ENCODE assay signal across 12 cellular contexts in the genomic region with DNA sequence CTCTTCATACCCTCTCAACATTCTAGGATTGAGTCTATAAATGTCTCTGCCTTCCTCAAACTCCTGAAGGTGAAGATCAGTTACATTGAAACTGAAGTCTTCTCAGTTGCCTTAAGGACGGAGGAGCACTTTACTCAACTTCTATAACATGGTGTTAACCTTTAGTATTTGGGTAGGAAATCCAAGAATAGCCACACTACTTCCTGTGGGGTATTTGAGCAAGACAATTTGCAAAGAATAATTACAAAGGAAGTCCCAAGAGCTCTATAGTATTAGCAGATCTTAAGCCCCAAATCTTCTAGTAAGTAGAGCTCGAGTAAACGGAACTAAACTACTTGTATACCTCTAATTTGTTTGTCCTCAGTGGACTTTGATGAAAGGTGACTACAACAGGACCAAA.
DNase-seq lines count a peak whose midpoint lies in the region; ATAC-seq lines count a peak whose summit lies in the region.
"Had no signal": no experiment of that assay in that cellular context is flagged by ENCODE, and none has a peak within 500 bp of the region (broad histone marks: within the 10 kb centered on the region; RNA-seq: fewer than 3 reads in every experiment).

No MANE protein-coding gene starts in this region.

- POLR2A ChIA-PET in activated CD4-positive, alpha-beta memory T cell treated with anti-CD3 and anti-CD28 coated beads, Interleukin-2, amount 10 ng/mL, durations not matched to agents 7 days and 5 days (lab: Charles Lee), result no interaction called here
- POLR2A ChIA-PET in activated CD4-positive, alpha-beta memory T cell treated with anti-CD3 and anti-CD28 coated beads for 36 hours (lab: Charles Lee), result no interaction called here

- CTCF ChIA-PET in activated CD4-positive, alpha-beta memory T cell treated with anti-CD3 and anti-CD28 coated beads, Interleukin-2, amount 10 ng/mL, durations not matched to agents 7 days and 5 days (lab: Charles Lee), result interaction anchor here (1.4 kb wide), 1 partner anchor 301 kb away, joined by 3 read pairs; no protein-coding TSS in a partner anchor
- CTCF ChIA-PET in activated CD4-positive, alpha-beta memory T cell treated with anti-CD3 and anti-CD28 coated beads for 36 hours (lab: Charles Lee), result no interaction called here

- H3K4me3 Mint-ChIP-seq in activated CD4-positive, alpha-beta memory T cell treated with anti-CD3 and anti-CD28 coated beads, Interleukin-2, amount 10 ng/mL, durations not matched to agents 7 days and 5 days, result no peak overlapping the region
- H3K4me3 Mint-ChIP-seq in activated CD4-positive, alpha-beta memory T cell treated with anti-CD3 and anti-CD28 coated beads for 36 hours, result no peak overlapping the region
- peak overlapping the region; percentile 71 for H3K4me3 Mint-ChIP-seq in natural killer cell treated with Interleukin-12 subunit alpha and Interleukin-12 subunit beta and Interleukin-15 and Interleukin-18, amount 100 ng/mL, for 72 hours

- no peaks in the 10 kb centered on the region for H3K9me3 Mint-ChIP-seq in activated CD4-positive, alpha-beta memory T cell treated with anti-CD3 and anti-CD28 coated beads, Interleukin-2, amount 10 ng/mL, durations not matched to agents 7 days and 5 days
- no peaks in the 10 kb centered on the region for H3K9me3 Mint-ChIP-seq in activated CD4-positive, alpha-beta memory T cell treated with anti-CD3 and anti-CD28 coated beads for 36 hours
- peaks cover 3% of the 10 kb centered on the region for H3K9me3 Mint-ChIP-seq in natural killer cell treated with Interleukin-12 subunit alpha and Interleukin-12 subunit beta and Interleukin-15 and Interleukin-18, amount 100 ng/mL, for 72 hours

- peaks cover 28% of the 10 kb centered on the region for H3K4me1 Mint-ChIP-seq in activated CD4-positive, alpha-beta memory T cell treated with anti-CD3 and anti-CD28 coated beads, Interleukin-2, amount 10 ng/mL, durations not matched to agents 7 days and 5 days
- H3K4me1 Mint-ChIP-seq in activated CD4-positive, alpha-beta memory T cell treated with anti-CD3 and anti-CD28 coated beads for 36 hours (ENCODE audit: low read depth), result peaks cover 16% of the 10 kb centered on the region
- peaks cover 40 to 52% of the 10 kb centered on the region in 2 donors for H3K4me1 Mint-ChIP-seq in natural killer cell treated with Interleukin-12 subunit alpha and Interleukin-12 subunit beta and Interleukin-15 and Interleukin-18, amount 100 ng/mL, for 72 hours (ENCODE audit: low read depth in 2 of 2)

- intact Hi-C loops in activated CD4-positive, alpha-beta memory T cell treated with anti-CD3 and anti-CD28 coated beads for 36 hours (cut with micrococcal nuclease), result no loop called here
- intact Hi-C loops in cardiac septum (cut with DNase I), result no loop called here

- DNase-seq in activated CD4-positive, alpha-beta memory T cell treated with anti-CD3 and anti-CD28 coated beads, Interleukin-2, amount 10 ng/mL, durations not matched to agents 7 days and 5 days, result no peak
- no peak for DNase-seq in activated CD4-positive, alpha-beta memory T cell treated with anti-CD3 and anti-CD28 coated beads for 36 hours
- DNase-seq in NOMO-1 (lab: John Stamatoyannopoulos, UW; ENCODE audit: unreplicated experiment in 2 of 2), result peak; percentile 60 to 65
- no peak for DNase-seq in natural killer cell treated with Interleukin-12 subunit alpha and Interleukin-12 subunit beta and Interleukin-15 and Interleukin-18, amount 100 ng/mL, for 72 hours (ENCODE audit: low spot score)
- no peak for DNase-seq in cardiac septum (ENCODE audit: low spot score)
- DNase-seq: brain microvascular endothelial cell; mammary epithelial cell; NCI-H146; NK-92 treated with Interleukin-12 subunit alpha and Interleukin-12 subunit beta, amount 100 ng/mL, for 24 hours had no signal

- no peaks in the 10 kb centered on the region for H3K27me3 Mint-ChIP-seq in activated CD4-positive, alpha-beta memory T cell treated with anti-CD3 and anti-CD28 coated beads, Interleukin-2, amount 10 ng/mL, durations not matched to agents 7 days and 5 days
- no peaks in the 10 kb centered on the region for H3K27me3 Mint-ChIP-seq in activated CD4-positive, alpha-beta memory T cell treated with anti-CD3 and anti-CD28 coated beads for 36 hours
- H3K27me3 Mint-ChIP-seq in natural killer cell treated with Interleukin-12 subunit alpha and Interleukin-12 subunit beta and Interleukin-15 and Interleukin-18, amount 100 ng/mL, for 72 hours, result no peaks in the 10 kb centered on the region

- ATAC-seq in GM21529 (IDR thresholded peaks at IDR 0.05; ENCODE audit: unreplicated experiment) (peak; percentile 52), HG03135 (IDR thresholded peaks at IDR 0.05; ENCODE audit: unreplicated experiment) (no peak)
- ATAC-seq in natural killer cell treated with Interleukin-12 subunit alpha and Interleukin-12 subunit beta and Interleukin-15 and Interleukin-18, amount 100 ng/mL, for 72 hours, result peak; percentile 63 to 78
- no peak for ATAC-seq in activated CD4-positive, CD25-positive, alpha-beta regulatory T cell treated with anti-CD3 and anti-CD28 coated beads, Interleukin-2, amount 50 U/mL, for 24 hours

- H3K27ac Mint-ChIP-seq in activated CD4-positive, alpha-beta memory T cell treated with anti-CD3 and anti-CD28 coated beads, Interleukin-2, amount 10 ng/mL, durations not matched to agents 7 days and 5 days, result peak overlapping the region; percentile 78
- H3K27ac Mint-ChIP-seq in activated CD4-positive, alpha-beta memory T cell treated with anti-CD3 and anti-CD28 coated beads for 36 hours, result no peak overlapping the region
- peak overlapping the region; percentile 86 to 97 for H3K27ac Mint-ChIP-seq in natural killer cell treated with Interleukin-12 subunit alpha and Interleukin-12 subunit beta and Interleukin-15 and Interleukin-18, amount 100 ng/mL, for 72 hours

- peaks cover 91% of the 10 kb centered on the region for H3K36me3 Mint-ChIP-seq in activated CD4-positive, alpha-beta memory T cell treated with anti-CD3 and anti-CD28 coated beads, Interleukin-2, amount 10 ng/mL, durations not matched to agents 7 days and 5 days (ENCODE audit: low read depth)
- peaks cover 44% of the 10 kb centered on the region for H3K36me3 Mint-ChIP-seq in activated CD4-positive, alpha-beta memory T cell treated with anti-CD3 and anti-CD28 coated beads for 36 hours
- H3K36me3 Mint-ChIP-seq in natural killer cell treated with Interleukin-12 subunit alpha and Interleukin-12 subunit beta and Interleukin-15 and Interleukin-18, amount 100 ng/mL, for 72 hours, result peaks cover 50% of the 10 kb centered on the region

Comparison
In these comparisons a context has a peak if more than half of its experiments do, and no peak if none do; other contexts are left out.
1. DNase-seq: peak in NOMO-1 (2 of 2); none in activated CD4-positive, alpha-beta memory T cell treated with anti-CD3 and anti-CD28 coated beads, Interleukin-2, amount 10 ng/mL, durations not matched to agents 7 days and 5 days (single experiment), activated CD4-positive, alpha-beta memory T cell treated with anti-CD3 and anti-CD28 coated beads for 36 hours (single experiment), natural killer cell treated with Interleukin-12 subunit alpha and Interleukin-12 subunit beta and Interleukin-15 and Interleukin-18, amount 100 ng/mL, for 72 hours (single experiment) and cardiac septum (single experiment).
2. ATAC-seq: peak in GM21529 (single experiment) and natural killer cell treated with Interleukin-12 subunit alpha and Interleukin-12 subunit beta and Interleukin-15 and Interleukin-18, amount 100 ng/mL, for 72 hours (2 of 2); none in activated CD4-positive, CD25-positive, alpha-beta regulatory T cell treated with anti-CD3 and anti-CD28 coated beads, Interleukin-2, amount 50 U/mL, for 24 hours (0 of 2) and HG03135 (single experiment).